In the genomic region with DNA sequence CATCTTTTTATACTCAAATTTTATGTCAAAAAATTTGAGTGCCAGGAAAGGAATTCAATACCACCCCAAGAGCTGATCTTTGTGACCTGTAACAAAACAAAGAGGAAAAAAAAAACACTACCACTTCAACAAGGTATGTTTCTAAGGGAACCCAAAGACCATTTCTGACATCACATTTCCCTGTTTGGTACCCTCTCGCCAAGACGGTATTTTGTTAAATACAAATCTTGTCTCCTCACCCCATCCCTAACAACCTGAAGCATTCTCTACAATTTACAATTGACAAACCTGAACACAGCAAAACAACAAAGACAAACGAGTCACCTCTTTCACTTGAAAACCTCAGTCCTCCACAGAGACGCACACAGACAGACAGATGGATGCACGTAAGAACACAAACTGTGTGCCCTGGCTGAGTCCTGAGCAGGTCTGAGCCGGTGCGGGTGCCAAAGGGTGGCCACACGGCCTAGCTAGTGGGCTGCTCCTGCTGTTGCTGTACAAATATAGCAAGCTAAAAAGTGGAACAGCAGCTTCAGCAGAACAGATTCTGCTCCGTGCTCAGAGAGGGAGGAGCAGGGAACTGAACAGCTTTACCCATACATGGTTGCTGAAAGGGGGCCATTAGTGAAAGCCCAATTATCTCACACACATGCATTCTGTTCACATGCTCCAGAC, we compare ENCODE assay signal across 8 cellular contexts. TPM values are rescaled to one million over a fixed set of nuclear protein-coding genes. Genes with fewer than 3 reads are reported as not detected.
DNase-seq lines count a peak whose midpoint lies in the region; ATAC-seq and TF ChIP-seq lines count a peak whose summit lies in the region.

No MANE protein-coding gene starts in this region.

- no peaks in the 10 kb centered on the region for H3K27me3 ChIP-seq in right lobe of liver

- H3K27ac ChIP-seq in right lobe of liver = peak overlapping the region in 2 of 3 donors; percentile 50 to 64

- H3K4me1 ChIP-seq in right lobe of liver = peaks cover 0 to 51% (median 15%) of the 10 kb centered on the region in 4 donors

- H3K4me3 ChIP-seq in right lobe of liver = no peak overlapping the region

- TF ChIP-seq POLR2A in right lobe of liver (IDR thresholded peaks at IDR 0.05) = no peak

- H3K9me3 ChIP-seq in right lobe of liver = no peaks in the 10 kb centered on the region

- WGBS in right lobe of liver (ENCODE audit: insufficient coverage, low coverage, low lambda C conversion rate, missing lambda C conversion rate) = 17% methylated on average over 6 of the region's 9 CpGs

- intact Hi-C loops in right lobe of liver (cut with DNase I) = no loop called here

- TF ChIP-seq CTCF in GM13976 (IDR thresholded peaks at IDR 0.05; ENCODE audit: borderline replicate concordance, control extremely low read depth, extremely low read depth, insufficient read depth, missing control alignments) = no peak
- no peak for TF ChIP-seq CTCF in right lobe of liver (IDR thresholded peaks at IDR 0.05)
- no peak for TF ChIP-seq CTCF in GM20000 (IDR thresholded peaks at IDR 0.05; ENCODE audit: extremely low read depth, missing control alignments)

- peak; percentile 39 to 68 (median 56) for ATAC-seq in right lobe of liver

- in situ Hi-C loops in GM13976 (cut with MboI; ENCODE audit: low sequenced_read_pairs, unreplicated experiment) = no loop called here

- H3K36me3 ChIP-seq in right lobe of liver = no peaks in the 10 kb centered on the region

- DNase-seq in GM13976 (ENCODE audit: low spot score) = peak; percentile 48
- peak; percentile 26 to 80 for DNase-seq in NCI-H446 (lab: John Stamatoyannopoulos, UW)
- peak; percentile 18 for DNase-seq in central memory CD4-positive, alpha-beta T cell
- no peak for DNase-seq in right lobe of liver
- DNase-seq in superior temporal gyrus (ENCODE audit: extremely low spot score) = peak; percentile 72
- no peak for DNase-seq in GM20000 (ENCODE audit: low spot score)
- no peak for DNase-seq in activated CD8-positive, alpha-beta memory T cell treated with anti-CD3 and anti-CD28 coated beads, Interleukin-2, amount 50 U/mL, for 4 hours
- no peak for DNase-seq in COR-L47 (lab: John Stamatoyannopoulos, UW)

RNA-seq across cellular contexts. Expression of a gene that starts 28.6 kb away (rescaled TPM):
- 10 to 100 TPM; 66.3 to 86.5 (median 71.7) TPM for total RNA-seq in right lobe of liver

RNA-seq across cellular contexts. Expression of a gene that starts 41.1 kb away (rescaled TPM):
- total RNA-seq in right lobe of liver = 100 to 1,000 TPM in 1 of 6 experiments, 10 to 100 TPM in 5; 14.7 to 118 (median 20.5) TPM

RNA-seq across cellular contexts. Expression of a gene that starts 54.4 kb away (rescaled TPM):
- 1 to 10 TPM; 6.5 to 9.2 (median 7.3) TPM for total RNA-seq in right lobe of liver

RNA-seq across cellular contexts. Expression of a gene that starts 54.5 kb away (rescaled TPM):
- 10 to 100 TPM; 53.3 to 64.1 (median 58.2) TPM for total RNA-seq in right lobe of liver

Comparison
In these comparisons a context has a peak if more than half of its experiments do, and no peak if none do; other contexts are left out.
1. DNase-seq: peak in GM13976 (single experiment), NCI-H446 (2 of 2), central memory CD4-positive, alpha-beta T cell (single experiment) and superior temporal gyrus (single experiment); none in right lobe of liver (0 of 3), GM20000 (single experiment), activated CD8-positive, alpha-beta memory T cell treated with anti-CD3 and anti-CD28 coated beads, Interleukin-2, amount 50 U/mL, for 4 hours (single experiment) and COR-L47 (single experiment).